Comparison of ENCODE assay signal across 26 cellular contexts in genomic region chr10:100396605-100397004, GRCh38.
"Had no signal": no experiment of that assay in that cellular context is flagged by ENCODE, and none has a peak within 500 bp of the region (broad histone marks: within the 10 kb centered on the region; RNA-seq: fewer than 3 reads in every experiment).

No MANE protein-coding gene starts in this region.

- H3K36me3 ChIP-seq: colonic mucosa, esophagus squamous epithelium, gastrocnemius medialis, heart right ventricle, left lung, lower lobe of right lung had no signal

- DNase-seq: colonic mucosa; cortex of kidney; effector CD8-positive, alpha-beta T cell; effector memory CD8-positive, alpha-beta T cell; endodermal cell; erythroblast; esophagus squamous epithelium; foreskin fibroblast; foreskin melanocyte; gastrocnemius medialis; glutamatergic neuron; head of caudate nucleus; heart right ventricle; hippocampal formation; left cardiac atrium; left lung; left ventricle myocardium superior; lower lobe of right lung; mesenchymal stem cell; mucosa of descending colon; naive B cell had no signal

- H3K4me3 ChIP-seq: colonic mucosa, esophagus squamous epithelium, gastrocnemius medialis, heart right ventricle, left lung, lower lobe of right lung, mucosa of descending colon had no signal

- ATAC-seq: effector memory CD8-positive, alpha-beta T cell; esophagus mucosa; gastrocnemius medialis; heart right ventricle; left cardiac atrium; left lung; left ventricle myocardium superior; lower lobe of right lung; mucosa of descending colon had no signal

- H3K9me3 ChIP-seq: colonic mucosa, esophagus squamous epithelium, gastrocnemius medialis, heart right ventricle, left lung, lower lobe of right lung, mucosa of descending colon had no signal

- H3K27ac ChIP-seq: colonic mucosa, epithelial cell of prostate, esophagus squamous epithelium, gastrocnemius medialis, heart right ventricle, left lung, lower lobe of right lung had no signal

- FAIRE-seq: endometrium, islet of Langerhans, keratinocyte had no signal

- H3K4me1 ChIP-seq: colonic mucosa, esophagus squamous epithelium, gastrocnemius medialis, heart right ventricle, lower lobe of right lung had no signal

- H3K27me3 ChIP-seq: colonic mucosa, esophagus squamous epithelium, gastrocnemius medialis, heart right ventricle, left lung had no signal
